ENCODE assay signal across 1 cellular context in the genomic region with DNA sequence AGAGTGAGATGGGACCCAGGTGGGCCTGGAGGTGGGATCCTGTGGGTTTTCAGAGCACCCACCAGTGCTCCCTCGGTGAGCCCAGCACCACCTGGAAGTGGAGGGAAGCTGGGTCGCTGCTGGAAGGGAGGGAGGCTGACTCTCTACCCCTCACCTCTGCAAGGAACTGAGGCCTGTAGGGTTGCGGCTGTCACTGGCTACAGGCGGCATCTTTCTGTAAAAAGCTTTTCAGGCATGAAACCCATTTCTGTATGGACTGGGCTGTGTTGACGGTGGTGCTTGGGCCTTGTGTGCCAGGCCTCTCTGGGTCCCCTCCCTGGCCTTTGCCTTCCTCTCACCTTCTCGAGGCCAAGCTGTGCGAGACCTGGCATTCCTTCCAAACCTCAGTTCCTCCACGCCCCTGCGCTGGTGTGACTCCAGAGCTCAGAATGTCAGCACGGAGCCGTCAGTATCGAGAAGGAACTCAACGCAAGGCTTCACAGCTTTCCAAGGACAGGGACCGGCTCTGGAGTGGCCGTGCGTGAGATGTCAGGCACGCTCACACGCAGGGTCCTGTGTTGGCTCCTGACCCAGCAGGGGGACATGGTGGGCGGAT.
TF ChIP-seq lines count a peak whose summit lies in the region.

No MANE protein-coding gene starts in this region.

TF ChIP-seq in IMR-90, 13 proteins besides CTCF, POLR2A, EP300 and RAD21 (continued from another document):
- no peak for TF ChIP-seq MXI1 (IDR thresholded peaks at IDR 0.05; ENCODE audit: borderline replicate concordance, low read depth, low read length)
- no peak for TF ChIP-seq MAFK (IDR thresholded peaks at IDR 0.05; ENCODE audit: low read depth, low read length)
- TF ChIP-seq CEBPB (IDR thresholded peaks at IDR 0.05; ENCODE audit: low read depth, low read length) = no peak
- no peak for TF ChIP-seq NFE2L2 (IDR thresholded peaks at IDR 0.05; ENCODE audit: low read depth, low read length)
- no peak for TF ChIP-seq CHD1 (IDR thresholded peaks at IDR 0.05; ENCODE audit: low read depth, low read length)
- no peak for TF ChIP-seq BHLHE40 (IDR thresholded peaks at IDR 0.05; ENCODE audit: low read depth, low read length)
